1 cellular context compared by ENCODE assay signal in the genomic region with DNA sequence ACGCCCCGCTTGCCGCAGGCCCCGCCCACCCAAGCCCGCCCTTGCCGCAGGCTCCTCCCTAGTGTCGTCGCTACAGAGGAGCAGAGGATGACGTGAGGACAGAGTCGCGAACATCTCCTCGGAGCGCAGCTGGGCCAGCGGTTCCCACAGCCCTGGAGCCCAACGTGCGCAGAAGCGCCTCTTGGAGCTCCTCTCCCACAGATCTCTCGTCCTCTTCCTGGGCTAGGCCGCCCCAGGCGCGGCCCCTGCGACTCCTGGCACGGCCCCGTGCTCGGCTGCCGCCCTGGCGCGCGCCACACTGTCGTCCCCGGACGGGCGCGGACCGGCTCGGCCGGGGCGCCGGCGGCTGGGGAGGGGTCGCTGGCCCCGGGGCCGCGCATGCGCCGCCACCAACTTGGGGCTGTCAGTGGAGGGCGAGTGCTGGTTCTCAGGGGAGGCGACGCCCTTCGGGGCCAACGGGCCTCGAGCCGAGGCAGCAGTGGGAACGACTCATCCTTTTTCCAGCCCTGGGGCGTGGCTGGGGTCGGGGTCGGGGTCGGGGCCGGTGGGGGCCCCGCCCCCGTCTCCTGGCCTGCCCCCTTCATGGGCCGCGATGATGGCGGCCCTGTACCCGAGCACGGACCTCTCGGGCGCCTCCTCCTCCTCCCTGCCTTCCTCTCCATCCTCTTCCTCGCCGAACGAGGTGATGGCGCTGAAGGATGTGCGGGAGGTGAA.
TF ChIP-seq lines count a peak whose summit lies in the region.

TSS of gene TRPC1 (plus strand) at position 67 of the 714 bp plus-strand sequence. CDS start at position 593, 526 bp downstream.

TF ChIP-seq in A549, 52 proteins besides CTCF, POLR2A, EP300 and RAD21 (continued from another document):
- no peak for TF ChIP-seq FOXS1 (CRISPR knock-in tag; IDR thresholded peaks at IDR 0.05)
- TF ChIP-seq ZFP36 (IDR thresholded peaks at IDR 0.05; ENCODE audit: borderline replicate concordance, partially characterized antibody) = no peak
- no peak for TF ChIP-seq HOXB13 (CRISPR knock-in tag; IDR thresholded peaks at IDR 0.05; ENCODE audit: low read depth)
- TF ChIP-seq GATA3 (IDR thresholded peaks at IDR 0.05; ENCODE audit: borderline replicate concordance) = no peak
- no peak for TF ChIP-seq EHMT2 (IDR thresholded peaks at IDR 0.05; ENCODE audit: low read depth)
- TF ChIP-seq NPAS2 (CRISPR knock-in tag; IDR thresholded peaks at IDR 0.05; ENCODE audit: borderline replicate concordance) = no peak
- no peak for TF ChIP-seq HDAC2 (IDR thresholded peaks at IDR 0.05)
- TF ChIP-seq CHD4 (IDR thresholded peaks at IDR 0.05; ENCODE audit: borderline replicate concordance) = no peak
- TF ChIP-seq KDM5A (IDR thresholded peaks at IDR 0.05) = peak; percentile 49; the same call in 1 of the 2 replicates
- no peak for TF ChIP-seq TFCP2L1 (CRISPR knock-in tag; IDR thresholded peaks at IDR 0.05)
- TF ChIP-seq ZSCAN20 (CRISPR knock-in tag; IDR thresholded peaks at IDR 0.05) = no peak
- peak; percentile 60 to 70; a peak in 2 of 5 replicates for TF ChIP-seq JUN (IDR thresholded peaks at IDR 0.05)
- TF ChIP-seq, protein P1, sequence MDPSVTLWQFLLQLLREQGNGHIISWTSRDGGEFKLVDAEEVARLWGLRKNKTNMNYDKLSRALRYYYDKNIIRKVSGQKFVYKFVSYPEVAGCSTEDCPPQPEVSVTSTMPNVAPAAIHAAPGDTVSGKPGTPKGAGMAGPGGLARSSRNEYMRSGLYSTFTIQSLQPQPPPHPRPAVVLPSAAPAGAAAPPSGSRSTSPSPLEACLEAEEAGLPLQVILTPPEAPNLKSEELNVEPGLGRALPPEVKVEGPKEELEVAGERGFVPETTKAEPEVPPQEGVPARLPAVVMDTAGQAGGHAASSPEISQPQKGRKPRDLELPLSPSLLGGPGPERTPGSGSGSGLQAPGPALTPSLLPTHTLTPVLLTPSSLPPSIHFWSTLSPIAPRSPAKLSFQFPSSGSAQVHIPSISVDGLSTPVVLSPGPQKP (IDR thresholded peaks at IDR 0.05; ENCODE audit: low read depth, low read length) = no peak
- peak; percentile 30; the same call in 1 of the 2 replicates for TF ChIP-seq TP53 (CRISPR knock-in tag; IDR thresholded peaks at IDR 0.05)
- no peak for TF ChIP-seq USF2 (IDR thresholded peaks at IDR 0.05)
- TF ChIP-seq PHF8 (IDR thresholded peaks at IDR 0.05; ENCODE audit: borderline replicate concordance, low read depth) = peak; percentile 44; the same call in 1 of the 2 replicates
- no peak for TF ChIP-seq ZNF302 (CRISPR knock-in tag; IDR thresholded peaks at IDR 0.05)
- TF ChIP-seq CHD2 (IDR thresholded peaks at IDR 0.05; ENCODE audit: low read length, partially characterized antibody) = no peak
- no peak for TF ChIP-seq HMGXB4 (CRISPR knock-in tag; IDR thresholded peaks at IDR 0.05; ENCODE audit: borderline replicate concordance)
- peak; percentile 52; the same call in 1 of the 2 replicates for TF ChIP-seq HOXB5 (CRISPR knock-in tag; IDR thresholded peaks at IDR 0.05)
